In genomic region chr5:150598046-150598445, GRCh38 we compare ENCODE assay signal across 1 cellular context.
TF ChIP-seq lines count a peak whose summit lies in the region.

No MANE protein-coding gene starts in this region.

TF ChIP-seq in GM23338, 12 proteins besides CTCF, POLR2A, EP300 and RAD21 (continued from another document):
- TF ChIP-seq, protein P1, sequence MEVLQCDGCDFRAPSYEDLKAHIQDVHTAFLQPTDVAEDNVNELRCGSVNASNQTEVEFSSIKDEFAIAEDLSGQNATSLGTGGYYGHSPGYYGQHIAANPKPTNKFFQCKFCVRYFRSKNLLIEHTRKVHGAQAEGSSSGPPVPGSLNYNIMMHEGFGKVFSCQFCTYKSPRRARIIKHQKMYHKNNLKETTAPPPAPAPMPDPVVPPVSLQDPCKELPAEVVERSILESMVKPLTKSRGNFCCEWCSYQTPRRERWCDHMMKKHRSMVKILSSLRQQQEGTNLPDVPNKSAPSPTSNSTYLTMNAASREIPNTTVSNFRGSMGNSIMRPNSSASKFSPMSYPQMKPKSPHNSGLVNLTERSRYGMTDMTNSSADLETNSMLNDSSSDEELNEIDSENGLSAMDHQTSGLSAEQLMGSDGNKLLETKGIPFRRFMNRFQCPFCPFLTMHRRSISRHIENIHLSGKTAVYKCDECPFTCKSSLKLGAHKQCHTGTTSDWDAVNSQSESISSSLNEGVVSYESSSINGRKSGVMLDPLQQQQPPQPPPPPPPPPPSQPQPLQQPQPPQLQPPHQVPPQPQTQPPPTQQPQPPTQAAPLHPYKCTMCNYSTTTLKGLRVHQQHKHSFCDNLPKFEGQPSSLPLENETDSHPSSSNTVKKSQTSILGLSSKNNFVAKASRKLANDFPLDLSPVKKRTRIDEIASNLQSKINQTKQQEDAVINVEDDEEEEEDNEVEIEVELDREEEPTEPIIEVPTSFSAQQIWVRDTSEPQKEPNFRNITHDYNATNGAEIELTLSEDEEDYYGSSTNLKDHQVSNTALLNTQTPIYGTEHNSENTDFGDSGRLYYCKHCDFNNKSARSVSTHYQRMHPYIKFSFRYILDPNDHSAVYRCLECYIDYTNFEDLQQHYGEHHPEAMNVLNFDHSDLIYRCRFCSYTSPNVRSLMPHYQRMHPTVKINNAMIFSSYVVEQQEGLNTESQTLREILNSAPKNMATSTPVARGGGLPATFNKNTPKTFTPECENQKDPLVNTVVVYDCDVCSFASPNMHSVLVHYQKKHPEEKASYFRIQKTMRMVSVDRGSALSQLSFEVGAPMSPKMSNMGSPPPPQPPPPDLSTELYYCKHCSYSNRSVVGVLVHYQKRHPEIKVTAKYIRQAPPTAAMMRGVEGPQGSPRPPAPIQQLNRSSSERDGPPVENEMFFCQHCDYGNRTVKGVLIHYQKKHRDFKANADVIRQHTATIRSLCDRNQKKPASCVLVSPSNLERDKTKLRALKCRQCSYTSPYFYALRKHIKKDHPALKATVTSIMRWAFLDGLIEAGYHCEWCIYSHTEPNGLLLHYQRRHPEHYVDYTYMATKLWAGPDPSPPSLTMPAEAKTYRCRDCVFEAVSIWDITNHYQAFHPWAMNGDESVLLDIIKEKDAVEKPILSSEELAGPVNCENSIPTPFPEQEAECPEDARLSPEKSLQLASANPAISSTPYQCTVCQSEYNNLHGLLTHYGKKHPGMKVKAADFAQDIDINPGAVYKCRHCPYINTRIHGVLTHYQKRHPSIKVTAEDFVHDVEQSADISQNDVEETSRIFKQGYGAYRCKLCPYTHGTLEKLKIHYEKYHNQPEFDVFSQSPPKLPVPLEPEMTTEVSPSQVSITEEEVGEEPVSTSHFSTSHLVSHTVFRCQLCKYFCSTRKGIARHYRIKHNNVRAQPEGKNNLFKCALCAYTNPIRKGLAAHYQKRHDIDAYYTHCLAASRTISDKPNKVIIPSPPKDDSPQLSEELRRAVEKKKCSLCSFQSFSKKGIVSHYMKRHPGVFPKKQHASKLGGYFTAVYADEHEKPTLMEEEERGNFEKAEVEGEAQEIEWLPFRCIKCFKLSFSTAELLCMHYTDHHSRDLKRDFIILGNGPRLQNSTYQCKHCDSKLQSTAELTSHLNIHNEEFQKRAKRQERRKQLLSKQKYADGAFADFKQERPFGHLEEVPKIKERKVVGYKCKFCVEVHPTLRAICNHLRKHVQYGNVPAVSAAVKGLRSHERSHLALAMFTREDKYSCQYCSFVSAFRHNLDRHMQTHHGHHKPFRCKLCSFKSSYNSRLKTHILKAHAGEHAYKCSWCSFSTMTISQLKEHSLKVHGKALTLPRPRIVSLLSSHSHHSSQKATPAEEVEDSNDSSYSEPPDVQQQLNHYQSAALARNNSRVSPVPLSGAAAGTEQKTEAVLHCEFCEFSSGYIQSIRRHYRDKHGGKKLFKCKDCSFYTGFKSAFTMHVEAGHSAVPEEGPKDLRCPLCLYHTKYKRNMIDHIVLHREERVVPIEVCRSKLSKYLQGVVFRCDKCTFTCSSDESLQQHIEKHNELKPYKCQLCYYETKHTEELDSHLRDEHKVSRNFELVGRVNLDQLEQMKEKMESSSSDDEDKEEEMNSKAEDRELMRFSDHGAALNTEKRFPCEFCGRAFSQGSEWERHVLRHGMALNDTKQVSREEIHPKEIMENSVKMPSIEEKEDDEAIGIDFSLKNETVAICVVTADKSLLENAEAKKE (CRISPR knock-in tag; IDR thresholded peaks at IDR 0.05): no peak
- TF ChIP-seq EZH2 (IDR thresholded peaks at IDR 0.05; ENCODE audit: low read depth, unreplicated experiment) (no peak), POLR2AphosphoS5 (IDR thresholded peaks at IDR 0.05; ENCODE audit: low read depth) (no peak), NANOG (IDR thresholded peaks at IDR 0.05; ENCODE audit: borderline replicate concordance) (no peak)
